ENCODE assay signal across 1 cellular context in genomic region chr2:46296840-46297545, GRCh38.
TF ChIP-seq lines count a peak whose summit lies in the region.

Gene EPAS1 (plus strand): TSS chr2:46297407. CDS start chr2:46297912, 505 bp downstream.

TF ChIP-seq in HepG2, 621 proteins besides CTCF, POLR2A, EP300 and RAD21 (continued from another document and continues in another):
- TF ChIP-seq YEATS4 (CRISPR knock-in tag; IDR thresholded peaks at IDR 0.05; ENCODE audit: borderline replicate concordance) (peak; percentile 44; the same call in 1 of the 2 replicates), EED (CRISPR knock-in tag; IDR thresholded peaks at IDR 0.05) (peak; percentile 71; the same call in 1 of the 2 replicates), CEBPB (IDR thresholded peaks at IDR 0.05; ENCODE audit: borderline replicate concordance, low read depth, low read length) (peak; percentile 68; the same call in 1 of the 2 replicates), GFI1 (CRISPR knock-in tag; IDR thresholded peaks at IDR 0.05; ENCODE audit: borderline replicate concordance) (peak; percentile 83; the same call in 1 of the 2 replicates), SRSF1 (optimal IDR thresholded peaks at IDR 0.05; ENCODE audit: low read depth, low read length) (no peak), TOE1 (CRISPR knock-in tag; IDR thresholded peaks at IDR 0.05) (no peak), ARNTL (CRISPR knock-in tag; IDR thresholded peaks at IDR 0.05) (no peak), CHCHD3 (CRISPR knock-in tag; IDR thresholded peaks at IDR 0.05) (peak; percentile 60; the same call in 1 of the 2 replicates), SOX13 (IDR thresholded peaks at IDR 0.05) (no peak; the same call in 1 of the 2 replicates), SOX13 (CRISPR knock-in tag; conservative IDR thresholded peaks at IDR 0.05 in 1 of 2, IDR thresholded peaks at IDR 0.05 in 1 of 2) (peak in 1 of 2 experiments; percentile 63; a peak in 2 of 4 replicates), ZNF878 (CRISPR knock-in tag; IDR thresholded peaks at IDR 0.05) (peak; percentile 55; the same call in 1 of the 2 replicates), PAXIP1 (CRISPR knock-in tag; conservative IDR thresholded peaks at IDR 0.05) (no peak), ZBTB44 (CRISPR knock-in tag; IDR thresholded peaks at IDR 0.05) (no peak), TSC22D2 (CRISPR knock-in tag; IDR thresholded peaks at IDR 0.05; ENCODE audit: borderline replicate concordance) (0 out of 2 replicates have a peak, but pooled peaks have one; percentile 44), ZHX1 (CRISPR knock-in tag; IDR thresholded peaks at IDR 0.05; ENCODE audit: low read depth) (no peak; the same call in none of the 2 replicates), MIER2 (CRISPR knock-in tag; IDR thresholded peaks at IDR 0.05) (no peak), TFDP1 (CRISPR knock-in tag; IDR thresholded peaks at IDR 0.05; ENCODE audit: borderline replicate concordance) (peak; percentile 84; the same call in 1 of the 2 replicates), TCF7L2 (IDR thresholded peaks at IDR 0.05; ENCODE audit: low read depth, low read length) (no peak), ATF6 (CRISPR knock-in tag; conservative IDR thresholded peaks at IDR 0.05) (0 out of 2 replicates have a peak, but pooled peaks have one; percentile 59), ZNF407 (CRISPR knock-in tag; IDR thresholded peaks at IDR 0.05; ENCODE audit: not compliant biosample characterization) (peak; percentile 80), ZFP90 (CRISPR knock-in tag; IDR thresholded peaks at IDR 0.05; ENCODE audit: borderline replicate concordance) (no peak), ZNF670 (CRISPR knock-in tag; IDR thresholded peaks at IDR 0.05; ENCODE audit: borderline replicate concordance) (0 out of 2 replicates have a peak, but pooled peaks have one; percentile 20), GABPA (IDR thresholded peaks at IDR 0.05; ENCODE audit: low read depth, low read length) (no peak), GABPA (CRISPR knock-in tag; IDR thresholded peaks at IDR 0.05; ENCODE audit: low read depth) (no peak), NR2C2 (CRISPR knock-in tag; IDR thresholded peaks at IDR 0.05; ENCODE audit: borderline replicate concordance) (peak; percentile 75; the same call in 1 of the 2 replicates), ZNF740 (CRISPR knock-in tag; IDR thresholded peaks at IDR 0.05) (0 out of 2 replicates have a peak, but pooled peaks have one; percentile 17), CBFB (CRISPR knock-in tag; IDR thresholded peaks at IDR 0.05) (peak; percentile 65), MLXIP (CRISPR knock-in tag; IDR thresholded peaks at IDR 0.05; ENCODE audit: borderline replicate concordance) (no peak), JDP2 (CRISPR knock-in tag; IDR thresholded peaks at IDR 0.05; ENCODE audit: borderline replicate concordance) (no peak), ZNF180 (CRISPR knock-in tag; IDR thresholded peaks at IDR 0.05; ENCODE audit: borderline replicate concordance, low read depth) (no peak), ZNF562 (CRISPR knock-in tag; IDR thresholded peaks at IDR 0.05; ENCODE audit: borderline replicate concordance) (no peak), MAZ (IDR thresholded peaks at IDR 0.05; ENCODE audit: borderline replicate concordance, low read depth, low read length) (peak; percentile 59; the same call in 1 of the 2 replicates), MAZ (CRISPR knock-in tag; IDR thresholded peaks at IDR 0.05; ENCODE audit: low read depth) (peak; percentile 78)
